In genomic region chr5:18321516-18321915, GRCh38 we compare ENCODE assay signal across 35 cellular contexts.
"Had no signal": no experiment of that assay in that cellular context is flagged by ENCODE, and none has a peak within 500 bp of the region (broad histone marks: within the 10 kb centered on the region; RNA-seq: fewer than 3 reads in every experiment).

No MANE protein-coding gene starts in this region.

- H3K27me3 Mint-ChIP-seq: activated CD4-positive, alpha-beta memory T cell treated with anti-CD3 and anti-CD28 coated beads for 36 hours; activated CD4-positive, alpha-beta T cell treated with anti-CD3 and anti-CD28 coated beads, Interleukin-2, amount 10 ng/mL, durations not matched to agents 24 days and 14 days; activated CD8-positive, alpha-beta memory T cell treated with anti-CD3 and anti-CD28 coated beads, Interleukin-2, amount 10 ng/mL, durations not matched to agents 7 days and 5 days; activated naive CD4-positive, alpha-beta T cell treated with anti-CD3 and anti-CD28 coated beads, Interleukin-2, amount 50 U/mL, for 24 hours; activated naive CD8-positive, alpha-beta T cell treated with anti-CD3 and anti-CD28 coated beads for 36 hours; activated naive CD8-positive, alpha-beta T cell treated with anti-CD3 and anti-CD28 coated beads, Interleukin-2, amount 50 U/mL, for 24 hours; dendritic cell treated with granulocyte-macrophage colony-stimulating factor and Interleukin-4, amounts not matched to agents 40 ng/mL and 50 ng/mL, for 4 days had no signal

- H3K79me2 ChIP-seq: hepatocyte had no signal

- H2AFZ ChIP-seq: hepatocyte had no signal

- ATAC-seq: activated CD4-positive, alpha-beta T cell treated with anti-CD3 and anti-CD28 coated beads for 36 hours; activated CD8-positive, alpha-beta memory T cell treated with anti-CD3 and anti-CD28 coated beads, Interleukin-2, amount 10 ng/mL, durations not matched to agents 7 days and 5 days; activated CD8-positive, alpha-beta T cell treated with anti-CD3 and anti-CD28 coated beads, Interleukin-2, amount 10 ng/mL, durations not matched to agents 7 days and 5 days; activated naive CD8-positive, alpha-beta T cell treated with anti-CD3 and anti-CD28 coated beads, Interleukin-2, amount 50 U/mL, for 24 hours; body of pancreas; gastroesophageal sphincter; heart right ventricle had no signal

- H3K9me3 ChIP-seq: adrenal gland, body of pancreas, esophagus muscularis mucosa, gastroesophageal sphincter had no signal

- H3K4me1 ChIP-seq: adrenal gland, body of pancreas, esophagus muscularis mucosa, gastroesophageal sphincter, heart right ventricle had no signal

- DNase-seq: activated CD4-positive, alpha-beta memory T cell treated with anti-CD3 and anti-CD28 coated beads for 36 hours; activated CD4-positive, alpha-beta T cell treated with anti-CD3 and anti-CD28 coated beads for 36 hours; activated CD4-positive, alpha-beta T cell treated with anti-CD3 and anti-CD28 coated beads, Interleukin-2, amount 10 ng/mL, durations not matched to agents 24 days and 14 days; activated CD4-positive, CD25-positive, alpha-beta regulatory T cell; activated CD4-positive, CD25-positive, alpha-beta regulatory T cell treated with anti-CD3 and anti-CD28 coated beads, Interleukin-2, amount 50 U/mL, for 72 hours; activated CD8-positive, alpha-beta memory T cell treated with anti-CD3 and anti-CD28 coated beads, Interleukin-2, amount 10 ng/mL, durations not matched to agents 7 days and 5 days; activated CD8-positive, alpha-beta memory T cell treated with anti-CD3 and anti-CD28 coated beads, Interleukin-2, amount 50 U/mL, for 4 hours; activated CD8-positive, alpha-beta T cell treated with anti-CD3 and anti-CD28 coated beads, Interleukin-2, amount 10 ng/mL, durations not matched to agents 7 days and 5 days; activated effector memory CD4-positive, alpha-beta T cell treated with anti-CD3 and anti-CD28 coated beads, Interleukin-2, amount 50 U/mL, for 16 hours; activated naive CD4-positive, alpha-beta T cell treated with anti-CD3 and anti-CD28 coated beads for 36 hours; activated naive CD8-positive, alpha-beta T cell treated with anti-CD3 and anti-CD28 coated beads for 36 hours; activated naive CD8-positive, alpha-beta T cell treated with anti-CD3 and anti-CD28 coated beads, Interleukin-2, amount 50 U/mL, for 24 hours; activated T-cell treated with anti-CD3 and anti-CD28 coated beads, Interleukin-2, amount 50 U/mL, for 1 hour; activated T-cell treated with anti-CD3 and anti-CD28 coated beads, Interleukin-2, amount 50 U/mL, for 48 hours; adrenal gland; amygdala; aorta; body of pancreas; central memory CD4-positive, alpha-beta T cell; dorsolateral prefrontal cortex; effector memory CD4-positive, alpha-beta T cell; endodermal cell; erythroblast; foreskin melanocyte; heart right ventricle; T-helper 2 cell had no signal

- H3K36me3 ChIP-seq: adrenal gland, cardiac muscle cell, esophagus muscularis mucosa, gastroesophageal sphincter, heart right ventricle had no signal

- H3K4me3 Mint-ChIP-seq: activated CD4-positive, alpha-beta memory T cell treated with anti-CD3 and anti-CD28 coated beads for 36 hours; activated CD4-positive, alpha-beta T cell treated with anti-CD3 and anti-CD28 coated beads for 36 hours; activated CD4-positive, alpha-beta T cell treated with anti-CD3 and anti-CD28 coated beads, Interleukin-2, amount 10 ng/mL, durations not matched to agents 24 days and 14 days; activated CD8-positive, alpha-beta memory T cell treated with anti-CD3 and anti-CD28 coated beads, Interleukin-2, amount 10 ng/mL, durations not matched to agents 7 days and 5 days; activated CD8-positive, alpha-beta T cell treated with anti-CD3 and anti-CD28 coated beads, Interleukin-2, amount 10 ng/mL, durations not matched to agents 7 days and 5 days; activated naive CD4-positive, alpha-beta T cell treated with anti-CD3 and anti-CD28 coated beads for 36 hours; activated naive CD4-positive, alpha-beta T cell treated with anti-CD3 and anti-CD28 coated beads, Interleukin-2, amount 50 U/mL, for 24 hours; activated naive CD8-positive, alpha-beta T cell treated with anti-CD3 and anti-CD28 coated beads for 36 hours; activated naive CD8-positive, alpha-beta T cell treated with anti-CD3 and anti-CD28 coated beads, Interleukin-2, amount 50 U/mL, for 24 hours; activated T-helper 1 cell treated with anti-CD3 and anti-CD28 coated beads, Interleukin-12 subunit alpha, Interleukin-12 subunit beta, Interleukin-2, Interleukin-4 antibody, amounts not matched to agents 30 ng/mL and 10 ng/mL and 1 ng/mL, durations not matched to agents 14 hours and 24 hours and 36 hours; dendritic cell treated with granulocyte-macrophage colony-stimulating factor and Interleukin-4, amounts not matched to agents 40 ng/mL and 50 ng/mL, for 4 days; endodermal cell had no signal

- H3K27ac Mint-ChIP-seq: activated CD4-positive, alpha-beta memory T cell treated with anti-CD3 and anti-CD28 coated beads for 36 hours; activated CD4-positive, alpha-beta T cell treated with anti-CD3 and anti-CD28 coated beads for 36 hours; activated CD4-positive, alpha-beta T cell treated with anti-CD3 and anti-CD28 coated beads, Interleukin-2, amount 10 ng/mL, durations not matched to agents 24 days and 14 days; activated CD8-positive, alpha-beta memory T cell treated with anti-CD3 and anti-CD28 coated beads, Interleukin-2, amount 10 ng/mL, durations not matched to agents 7 days and 5 days; activated CD8-positive, alpha-beta T cell treated with anti-CD3 and anti-CD28 coated beads, Interleukin-2, amount 10 ng/mL, durations not matched to agents 7 days and 5 days; activated naive CD4-positive, alpha-beta T cell treated with anti-CD3 and anti-CD28 coated beads for 36 hours; activated naive CD4-positive, alpha-beta T cell treated with anti-CD3 and anti-CD28 coated beads, Interleukin-2, amount 50 U/mL, for 24 hours; activated naive CD8-positive, alpha-beta T cell treated with anti-CD3 and anti-CD28 coated beads for 36 hours; activated naive CD8-positive, alpha-beta T cell treated with anti-CD3 and anti-CD28 coated beads, Interleukin-2, amount 50 U/mL, for 24 hours; activated T-helper 1 cell treated with anti-CD3 and anti-CD28 coated beads, Interleukin-12 subunit alpha, Interleukin-12 subunit beta, Interleukin-2, Interleukin-4 antibody, amounts not matched to agents 30 ng/mL and 10 ng/mL and 1 ng/mL, durations not matched to agents 14 hours and 24 hours and 36 hours; activated T-helper 2 cell treated with anti-CD3 and anti-CD28 coated beads, Interferon-gamma antibody, Interleukin-2, Interleukin-4, amounts not matched to agents 10 μg/mL and 5 μg/mL and 100 μg/mL, durations not matched to agents 14 hours and 24 hours and 36 hours; dendritic cell treated with granulocyte-macrophage colony-stimulating factor and Interleukin-4, amounts not matched to agents 40 ng/mL and 50 ng/mL, for 4 days; endodermal cell had no signal

- H3K27ac ChIP-seq: adrenal gland, body of pancreas, cardiac muscle cell, coronary artery, dorsolateral prefrontal cortex, esophagus muscularis mucosa, gastroesophageal sphincter, heart right ventricle, hepatocyte had no signal

- H3K4me3 ChIP-seq: adrenal gland, body of pancreas, cardiac muscle cell, coronary artery, dorsolateral prefrontal cortex, esophagus muscularis mucosa, gastroesophageal sphincter, heart right ventricle, hepatocyte had no signal

- H3K4me2 ChIP-seq: hepatocyte had no signal

- H3K9me3 Mint-ChIP-seq: activated CD4-positive, alpha-beta T cell treated with anti-CD3 and anti-CD28 coated beads, Interleukin-2, amount 10 ng/mL, durations not matched to agents 24 days and 14 days; activated naive CD4-positive, alpha-beta T cell treated with anti-CD3 and anti-CD28 coated beads, Interleukin-2, amount 50 U/mL, for 24 hours; activated T-helper 2 cell treated with anti-CD3 and anti-CD28 coated beads, Interferon-gamma antibody, Interleukin-2, Interleukin-4, amounts not matched to agents 10 μg/mL and 5 μg/mL and 100 μg/mL, durations not matched to agents 14 hours and 24 hours and 36 hours had no signal

- H3K4me1 Mint-ChIP-seq: activated CD4-positive, alpha-beta T cell treated with anti-CD3 and anti-CD28 coated beads for 36 hours; activated CD4-positive, alpha-beta T cell treated with anti-CD3 and anti-CD28 coated beads, Interleukin-2, amount 10 ng/mL, durations not matched to agents 24 days and 14 days; activated CD8-positive, alpha-beta memory T cell treated with anti-CD3 and anti-CD28 coated beads, Interleukin-2, amount 10 ng/mL, durations not matched to agents 7 days and 5 days; activated naive CD4-positive, alpha-beta T cell treated with anti-CD3 and anti-CD28 coated beads, Interleukin-2, amount 50 U/mL, for 24 hours; activated naive CD8-positive, alpha-beta T cell treated with anti-CD3 and anti-CD28 coated beads for 36 hours; activated naive CD8-positive, alpha-beta T cell treated with anti-CD3 and anti-CD28 coated beads, Interleukin-2, amount 50 U/mL, for 24 hours; endodermal cell had no signal

- H3K36me3 Mint-ChIP-seq: activated CD4-positive, alpha-beta memory T cell treated with anti-CD3 and anti-CD28 coated beads for 36 hours; activated CD8-positive, alpha-beta memory T cell treated with anti-CD3 and anti-CD28 coated beads, Interleukin-2, amount 10 ng/mL, durations not matched to agents 7 days and 5 days; activated naive CD4-positive, alpha-beta T cell treated with anti-CD3 and anti-CD28 coated beads, Interleukin-2, amount 50 U/mL, for 24 hours; activated naive CD8-positive, alpha-beta T cell treated with anti-CD3 and anti-CD28 coated beads for 36 hours had no signal

- H3K27me3 ChIP-seq: adrenal gland, body of pancreas, cardiac muscle cell, dorsolateral prefrontal cortex, esophagus muscularis mucosa, hepatocyte had no signal
